Comparison of ENCODE assay signal across 16 cellular contexts in the genomic region with DNA sequence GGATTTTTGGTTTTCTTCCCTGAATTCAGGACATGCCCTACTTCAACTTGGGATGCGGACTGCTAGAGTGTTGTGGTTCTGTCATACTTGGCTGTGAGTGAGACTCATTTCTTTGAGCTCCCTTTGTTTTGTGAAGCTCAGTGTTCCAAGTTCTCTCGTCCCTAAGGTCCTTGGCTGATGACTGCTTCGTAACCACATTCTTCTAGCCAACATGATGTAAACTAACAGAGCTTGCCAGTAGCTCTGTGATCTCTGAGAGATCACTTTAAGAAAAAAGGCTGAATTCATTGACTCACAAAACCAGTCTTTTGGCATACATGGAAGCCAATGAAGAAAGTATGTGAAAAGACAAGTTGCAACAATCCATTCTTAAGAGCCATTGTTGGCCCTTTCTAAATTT.
DNase-seq lines count a peak whose midpoint lies in the region; ATAC-seq and TF ChIP-seq lines count a peak whose summit lies in the region.
"Had no signal": no experiment of that assay in that cellular context is flagged by ENCODE, and none has a peak within 500 bp of the region (broad histone marks: within the 10 kb centered on the region; RNA-seq: fewer than 3 reads in every experiment).

No MANE protein-coding gene starts in this region.

- H3K4me1 Mint-ChIP-seq in endothelial cell (ENCODE audit: unreplicated experiment), result peaks cover 12% of the 10 kb centered on the region
- peaks cover 9 to 10% of the 10 kb centered on the region in 2 experiments for H3K4me1 Mint-ChIP-seq in H9
- H3K4me1 Mint-ChIP-seq in activated naive CD8-positive, alpha-beta T cell treated with anti-CD3 and anti-CD28 coated beads, Interleukin-2, amount 50 U/mL, for 24 hours, result no peaks in the 10 kb centered on the region
- H3K4me1 Mint-ChIP-seq: central memory CD8-positive, alpha-beta T cell; stimulated activated naive CD8-positive, alpha-beta T cell treated with anti-CD3 and anti-CD28 coated beads, Interleukin-15, amount 100 ng/mL, for 72 hours had no signal

- H3K4me1 ChIP-seq in H9 (ENCODE audit: insufficient read depth, low read length), result no peaks in the 10 kb centered on the region

- no peak overlapping the region for H2AFZ ChIP-seq in H9 (ENCODE audit: low read length)

- H2AK5ac ChIP-seq in H9 (ENCODE audit: insufficient read length, low read length), result no peak overlapping the region

- H3K9me3 Mint-ChIP-seq in endothelial cell (ENCODE audit: unreplicated experiment) (no peaks in the 10 kb centered on the region), H9 (no peaks in the 10 kb centered on the region)
- no peaks in the 10 kb centered on the region for H3K9me3 Mint-ChIP-seq in activated naive CD8-positive, alpha-beta T cell treated with anti-CD3 and anti-CD28 coated beads, Interleukin-2, amount 50 U/mL, for 24 hours
- H3K9me3 Mint-ChIP-seq: activated T-helper 1 cell treated with anti-CD3 and anti-CD28 coated beads, Interleukin-12 subunit alpha, Interleukin-12 subunit beta, Interleukin-2, Interleukin-4 antibody, amounts not matched to agents 30 ng/mL and 10 ng/mL and 1 ng/mL, durations not matched to agents 14 hours and 24 hours and 36 hours; central memory CD8-positive, alpha-beta T cell; stimulated activated naive CD8-positive, alpha-beta T cell treated with anti-CD3 and anti-CD28 coated beads, Interleukin-15, amount 100 ng/mL, for 72 hours had no signal

- H4K8ac ChIP-seq in H9 (replicated peaks; ENCODE audit: insufficient read length, low read depth, low read length), result no peak overlapping the region

- ATAC-seq in activated naive CD8-positive, alpha-beta T cell treated with anti-CD3 and anti-CD28 coated beads, Interleukin-2, amount 50 U/mL, for 24 hours, result no peak
- ATAC-seq: stimulated activated naive CD8-positive, alpha-beta T cell treated with anti-CD3 and anti-CD28 coated beads, Interleukin-15, amount 100 ng/mL, for 72 hours had no signal

- no peak overlapping the region for H2BK12ac ChIP-seq in H9 (ENCODE audit: insufficient read length, low read depth, low read length)

- H3K9ac ChIP-seq in H9 (ENCODE audit: extremely low read depth, insufficient read length, low read length), result no peak overlapping the region

- H3K36me3 Mint-ChIP-seq in endothelial cell (ENCODE audit: low read depth, unreplicated experiment) (no peaks in the 10 kb centered on the region), H9 (ENCODE audit: insufficient read depth in 1 of 3, low read depth in 3 of 3) (no peaks in the 10 kb centered on the region)
- H3K36me3 Mint-ChIP-seq in activated naive CD8-positive, alpha-beta T cell treated with anti-CD3 and anti-CD28 coated beads, Interleukin-2, amount 50 U/mL, for 24 hours (ENCODE audit: low read depth), result no peaks in the 10 kb centered on the region

- no peaks in the 10 kb centered on the region for H3K27me3 Mint-ChIP-seq in endothelial cell (ENCODE audit: unreplicated experiment)
- H3K27me3 Mint-ChIP-seq in H9 (ENCODE audit: low read depth), result no peaks in the 10 kb centered on the region
- no peaks in the 10 kb centered on the region for H3K27me3 Mint-ChIP-seq in activated naive CD8-positive, alpha-beta T cell treated with anti-CD3 and anti-CD28 coated beads, Interleukin-2, amount 50 U/mL, for 24 hours
- H3K27me3 Mint-ChIP-seq: stimulated activated naive CD8-positive, alpha-beta T cell treated with anti-CD3 and anti-CD28 coated beads, Interleukin-15, amount 100 ng/mL, for 72 hours had no signal

- H3K9me3 ChIP-seq in H9 (ENCODE audit: control insufficient read depth, low read depth, low read length), result no peaks in the 10 kb centered on the region
- H3K9me3 ChIP-seq: esophagus muscularis mucosa had no signal

- H3K27me3 ChIP-seq in layer of hippocampus (ENCODE audit: control insufficient read depth, insufficient read depth, low read length) (no peaks in the 10 kb centered on the region), H9 (ENCODE audit: insufficient read depth, low read length) (no peaks in the 10 kb centered on the region)
- H3K27me3 ChIP-seq: esophagus muscularis mucosa had no signal

- no peaks in the 10 kb centered on the region for H4K20me1 ChIP-seq in H9 (ENCODE audit: control insufficient read depth, insufficient read depth, insufficient read length)

- WGBS in H9 (ENCODE audit: extremely low coverage, insufficient read length, low lambda C conversion rate), result no CpG with 5 or more reads among the region's 3 CpGs

- H2BK120ac ChIP-seq in H9 (ENCODE audit: low read depth, low read length, poor library complexity, severe bottlenecking), result no peak overlapping the region

- no peaks in the 10 kb centered on the region for H3K79me2 ChIP-seq in H9 (ENCODE audit: insufficient read depth, low read length)

- no peak overlapping the region for H4K91ac ChIP-seq in H9 (ENCODE audit: insufficient read length, low read depth, low read length)

- DNase-seq in M059J (ENCODE audit: low read depth) (peak; percentile 32), endothelial cell (ENCODE audit: low spot score) (no peak), superior temporal gyrus (ENCODE audit: extremely low spot score) (peak; percentile 70), H9 (no peak), OCI-M1 (lab: John Stamatoyannopoulos, UW) (no peak)
- no peak for DNase-seq in activated naive CD8-positive, alpha-beta T cell treated with anti-CD3 and anti-CD28 coated beads, Interleukin-2, amount 50 U/mL, for 24 hours
- DNase-seq in stimulated activated CD4-positive, alpha-beta T cell treated with anti-CD3 and anti-CD28 coated beads, Interleukin-4, amount 100 ng/mL, for 1 hour, result no peak
- DNase-seq: activated CD4-positive, alpha-beta T cell treated with anti-CD3 and anti-CD28 coated beads for 1 hour; NCI-H1105 treated with DMSO at 0.1 percent for 48 hours; NCI-H526; stimulated activated CD4-positive, alpha-beta T cell treated with anti-CD3 and anti-CD28 coated beads, Interleukin-4, amount 100 ng/mL, for 24 hours; stimulated activated naive CD8-positive, alpha-beta T cell treated with anti-CD3 and anti-CD28 coated beads, Interleukin-15, amount 100 ng/mL, for 72 hours had no signal

- no peak overlapping the region for H3K18ac ChIP-seq in H9 (ENCODE audit: insufficient read length, low read depth, low read length)

- no peak overlapping the region for H3K56ac ChIP-seq in H9 (ENCODE audit: insufficient read length, low read depth, low read length)

- H2BK20ac ChIP-seq in H9 (ENCODE audit: low read depth, low read length, poor library complexity, severe bottlenecking), result no peak overlapping the region

- TF ChIP-seq CTCF in endothelial cell (IDR thresholded peaks at IDR 0.05; ENCODE audit: unreplicated experiment) (no peak), H9 (conservative IDR thresholded peaks at IDR 0.05) (no peak)

- H3K4me3 Mint-ChIP-seq in endothelial cell (ENCODE audit: unreplicated experiment) (no peak overlapping the region), H9 (no peak overlapping the region)
- H3K4me3 Mint-ChIP-seq in activated naive CD8-positive, alpha-beta T cell treated with anti-CD3 and anti-CD28 coated beads, Interleukin-2, amount 50 U/mL, for 24 hours, result no peak overlapping the region
- H3K4me3 Mint-ChIP-seq: activated T-helper 1 cell treated with anti-CD3 and anti-CD28 coated beads, Interleukin-12 subunit alpha, Interleukin-12 subunit beta, Interleukin-2, Interleukin-4 antibody, amounts not matched to agents 30 ng/mL and 10 ng/mL and 1 ng/mL, durations not matched to agents 14 hours and 24 hours and 36 hours; central memory CD8-positive, alpha-beta T cell; stimulated activated naive CD8-positive, alpha-beta T cell treated with anti-CD3 and anti-CD28 coated beads, Interleukin-15, amount 100 ng/mL, for 72 hours had no signal

- no peak overlapping the region for H3T11ph ChIP-seq in H9 (ENCODE audit: low read length)

- peak overlapping the region; percentile 8 for H3K27ac ChIP-seq in layer of hippocampus (ENCODE audit: low read depth, low read length)
- no peak overlapping the region for H3K27ac ChIP-seq in H9 (ENCODE audit: insufficient read length, low read depth, low read length)

- H3K27ac Mint-ChIP-seq in endothelial cell (ENCODE audit: unreplicated experiment), result peak overlapping the region; percentile 83
- H3K27ac Mint-ChIP-seq in H9, result no peak overlapping the region
- H3K27ac Mint-ChIP-seq in activated naive CD8-positive, alpha-beta T cell treated with anti-CD3 and anti-CD28 coated beads, Interleukin-2, amount 50 U/mL, for 24 hours, result no peak overlapping the region
- H3K27ac Mint-ChIP-seq: activated T-helper 1 cell treated with anti-CD3 and anti-CD28 coated beads, Interleukin-12 subunit alpha, Interleukin-12 subunit beta, Interleukin-2, Interleukin-4 antibody, amounts not matched to agents 30 ng/mL and 10 ng/mL and 1 ng/mL, durations not matched to agents 14 hours and 24 hours and 36 hours; stimulated activated naive CD8-positive, alpha-beta T cell treated with anti-CD3 and anti-CD28 coated beads, Interleukin-15, amount 100 ng/mL, for 72 hours had no signal

- H2BK5ac ChIP-seq in H9 (ENCODE audit: insufficient read length, low read length), result no peak overlapping the region

- no peak overlapping the region for H3K4me2 ChIP-seq in H9 (ENCODE audit: insufficient read depth, insufficient read length, low read length)

- H3K14ac ChIP-seq in H9 (ENCODE audit: insufficient read depth, low read length), result no peak overlapping the region

- H3K23me2 ChIP-seq in H9 (ENCODE audit: insufficient read length, low read depth, low read length, poor library complexity, severe bottlenecking), result no peaks in the 10 kb centered on the region

- no peak overlapping the region for H2BK15ac ChIP-seq in H9 (ENCODE audit: low read depth, low read length)

- no peak overlapping the region for H4K5ac ChIP-seq in H9 (ENCODE audit: insufficient read length, low read depth, low read length)

- H3K79me1 ChIP-seq in H9 (ENCODE audit: insufficient read depth, low read depth, low read length, poor library complexity, severe bottlenecking), result no peaks in the 10 kb centered on the region

- H3K4ac ChIP-seq in H9 (ENCODE audit: low read depth, low read length), result no peak overlapping the region

- H3K23ac ChIP-seq in H9 (ENCODE audit: insufficient read length, low read depth, low read length), result no peak overlapping the region

Comparison
In these comparisons a context has a peak if more than half of its experiments do, and no peak if none do; other contexts are left out.
1. DNase-seq: peak in M059J (single experiment) and superior temporal gyrus (single experiment); none in endothelial cell (single experiment), H9 (single experiment), OCI-M1 (single experiment), activated naive CD8-positive, alpha-beta T cell treated with anti-CD3 and anti-CD28 coated beads, Interleukin-2, amount 50 U/mL, for 24 hours (single experiment) and stimulated activated CD4-positive, alpha-beta T cell treated with anti-CD3 and anti-CD28 coated beads, Interleukin-4, amount 100 ng/mL, for 1 hour (single experiment).